In genomic region chr2:102155703-102156515, GRCh38 we compare ENCODE assay signal across 11 cellular contexts. TPM values are rescaled to one million over a fixed set of nuclear protein-coding genes. Genes with fewer than 3 reads are reported as not detected.
DNase-seq lines count a peak whose midpoint lies in the region; ATAC-seq, FAIRE-seq and TF ChIP-seq lines count a peak whose summit lies in the region.
"Had no signal": no experiment of that assay in that cellular context is flagged by ENCODE, and none has a peak within 500 bp of the region (broad histone marks: within the 10 kb centered on the region; RNA-seq: fewer than 3 reads in every experiment).

No MANE protein-coding gene starts in this region.

- BruUV-seq in PC-9 (replicated peaks; lab: Mats Ljungman, UMichigan): no TSS peak

- FAIRE-seq in pancreas (lab: Jason Lieb, UNC): no peak
- FAIRE-seq: colon had no signal

- H2AFZ ChIP-seq in PC-9: 0 out of 2 replicates have a peak overlapping the region, but pooled peaks have one; percentile 15

- DNase-seq in AG08395 (ENCODE audit: low spot score) (peak; percentile 48), PC-9 (peak in 1 of 2 experiments; percentile 96), fibroblast of mammary gland (ENCODE audit: low read depth) (peak; percentile 82), pancreas (peak in 1 of 6 donors; percentile 37), NCI-H510A treated with DMSO at 0.1 percent for 48 hours (lab: John Stamatoyannopoulos, UW) (no peak), NCI-H128 (lab: John Stamatoyannopoulos, UW; ENCODE audit: unreplicated experiment) (no peak)
- DNase-seq: activated T-cell treated with anti-CD3 and anti-CD28 coated beads, Interleukin-2, amount 50 U/mL, for 48 hours; KG1 had no signal

- no peaks in the 10 kb centered on the region for H3K79me2 ChIP-seq in PC-9 (ENCODE audit: low read depth)

- no peaks in the 10 kb centered on the region for H3K9me3 ChIP-seq in PC-9 (ENCODE audit: insufficient read depth, low read depth)
- H3K9me3 ChIP-seq in pancreas: no peaks in the 10 kb centered on the region

- peaks cover 45% of the 10 kb centered on the region for H3K4me1 ChIP-seq in PC-9 (replicated peaks; ENCODE audit: insufficient read depth)
- H3K4me1 ChIP-seq in pancreas: peaks cover 26 to 32% (median 32%) of the 10 kb centered on the region in 3 donors

- H3K27ac ChIP-seq in PC-9 (peak overlapping the region; percentile 64), pancreas (peak overlapping the region; percentile 22 to 80 (median 53))

- no peak for TF ChIP-seq CTCF in PC-9 (conservative IDR thresholded peaks at IDR 0.05)
- TF ChIP-seq CTCF in fibroblast of mammary gland (conservative IDR thresholded peaks at IDR 0.05; ENCODE audit: control insufficient read depth, insufficient read depth, low read depth, low read length): no peak
- TF ChIP-seq CTCF in pancreas (IDR thresholded peaks at IDR 0.05): no peak

- 16 to 17% methylated on average over 6 of the region's 6 CpGs for WGBS in pancreas, 2 donors

- POLR2A ChIA-PET in PC-9 (lab: Charles Lee; ENCODE audit: unreplicated experiment): no interaction called here

- no peaks in the 10 kb centered on the region for H4K20me1 ChIP-seq in PC-9 (ENCODE audit: insufficient read depth)

- H3K4me3 ChIP-seq in PC-9 (no peak overlapping the region), fibroblast of mammary gland (ENCODE audit: control insufficient read depth, low read depth, low read length) (no peak overlapping the region), pancreas (no peak overlapping the region)

- H3F3A ChIP-seq in PC-9 (ENCODE audit: insufficient read depth, low read depth): peaks cover 27% of the 10 kb centered on the region

- H3K4me2 ChIP-seq in PC-9: peak overlapping the region; percentile 50

- no peaks in the 10 kb centered on the region for H3K36me3 ChIP-seq in PC-9 (ENCODE audit: low read depth)
- H3K36me3 ChIP-seq in pancreas: peaks cover 0 to 5% (median 0%) of the 10 kb centered on the region in 3 donors

- peak; percentile 62 to 80 (median 76) for ATAC-seq in pancreas
- no peak for ATAC-seq in GM18870 (IDR thresholded peaks at IDR 0.05; ENCODE audit: unreplicated experiment)
- no peak for ATAC-seq in GM21825 (IDR thresholded peaks at IDR 0.05; ENCODE audit: unreplicated experiment)

- intact Hi-C loops in PC-9 (cut with micrococcal nuclease; ENCODE audit: unreplicated experiment): loop anchor here (1.0 kb wide), 1 partner anchor 37 kb away; no protein-coding TSS in a partner anchor
- intact Hi-C loops in pancreas (cut with DNase I): no loop called here

- CTCF ChIA-PET in PC-9 (lab: Charles Lee): interaction anchor here (0.8 kb wide), 1 partner anchor 136 kb away, joined by 3 read pairs; no protein-coding TSS in a partner anchor

- H3K9me2 ChIP-seq in PC-9 (ENCODE audit: insufficient read depth): no peaks in the 10 kb centered on the region

- H3K27me3 ChIP-seq in PC-9 (ENCODE audit: insufficient read depth, low read depth) (no peaks in the 10 kb centered on the region), pancreas (no peaks in the 10 kb centered on the region)

RNA-seq across cellular contexts. Expression of gene IL1R1, which starts 13.4 kb away (rescaled TPM):
- 5.0 and 6.5 TPM in 2 replicates for total RNA-seq in PC-9 (2021)
- 10 to 100 TPM; 17.1 to 74.5 (median 29.3) TPM for total RNA-seq in pancreas
- polyA plus RNA-seq in pancreas: 10 to 100 TPM; 22.1 to 29.1 TPM

RNA-seq across cellular contexts. Expression of gene IL1RL2, which starts 30.9 kb away (rescaled TPM):
- 1.2 and 1.9 TPM in 2 replicates for total RNA-seq in PC-9 (2021)
- total RNA-seq in pancreas: 1 to 10 TPM in 1 of 6 donors, under 1 TPM in 5; 0.12 to 1.2 (median 0.32) TPM
- polyA plus RNA-seq in pancreas: under 1 TPM; 0.30 to 0.47 TPM

Comparison
In these comparisons a context has a peak if more than half of its experiments do, and no peak if none do; other contexts are left out.
1. DNase-seq: peak in AG08395 (single experiment) and fibroblast of mammary gland (single experiment); none in NCI-H510A treated with DMSO at 0.1 percent for 48 hours (single experiment) and NCI-H128 (single experiment).
2. ATAC-seq: peak in pancreas (4 of 4); none in GM18870 (single experiment) and GM21825 (single experiment).